ENCODE assay signal across 10 cellular contexts in the genomic region with DNA sequence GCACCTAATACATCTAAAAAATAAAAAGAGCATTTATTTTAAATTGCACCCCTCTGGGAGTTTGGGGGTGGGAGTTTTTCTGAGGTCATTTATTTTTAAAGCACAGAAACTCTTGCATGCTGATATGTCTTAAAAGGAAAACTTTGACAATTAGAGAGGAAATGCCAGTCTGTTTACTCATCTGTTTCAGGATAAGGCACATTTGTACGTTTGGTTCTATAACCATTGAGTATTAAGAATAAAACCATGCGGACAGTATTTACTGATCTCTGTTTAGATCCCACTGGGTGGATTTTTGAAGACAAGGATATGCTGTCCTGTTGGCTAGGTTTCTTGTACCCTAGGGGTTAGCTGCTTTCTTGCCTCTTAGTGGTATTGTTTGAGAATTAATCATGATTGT.
DNase-seq lines count a peak whose midpoint lies in the region; ATAC-seq and TF ChIP-seq lines count a peak whose summit lies in the region.
"Had no signal": no experiment of that assay in that cellular context is flagged by ENCODE, and none has a peak within 500 bp of the region (broad histone marks: within the 10 kb centered on the region; RNA-seq: fewer than 3 reads in every experiment).

No MANE protein-coding gene starts in this region.

- H3K4me1 ChIP-seq in DOHH2 (ENCODE audit: control insufficient read depth, low read length) (peaks cover 41% of the 10 kb centered on the region), fibroblast of lung (ENCODE audit: control insufficient read depth, extremely low read depth, insufficient read depth, low read length) (peaks cover 40% of the 10 kb centered on the region), mucosa of descending colon (ENCODE audit: low read depth) (peaks cover 46% of the 10 kb centered on the region)

- ATAC-seq in mucosa of descending colon (no peak), GM19395 (IDR thresholded peaks at IDR 0.05; ENCODE audit: unreplicated experiment) (no peak), HG02884 (IDR thresholded peaks at IDR 0.05; ENCODE audit: unreplicated experiment) (no peak)

- no peak overlapping the region for H3K9ac ChIP-seq in SK-N-MC (ENCODE audit: insufficient read length)
- H3K9ac ChIP-seq in fibroblast of lung (ENCODE audit: insufficient read depth, low read length), result no peak overlapping the region

- H3K9me3 ChIP-seq in DOHH2 (ENCODE audit: control insufficient read depth, insufficient read depth, low read length), result peaks cover 2% of the 10 kb centered on the region; the same call in 1 of the 2 replicates
- no peaks in the 10 kb centered on the region for H3K9me3 ChIP-seq in SK-N-MC (ENCODE audit: low read depth, low read length)
- H3K9me3 ChIP-seq in fibroblast of lung (ENCODE audit: control insufficient read depth, insufficient read depth, low read depth, low read length), result no peaks in the 10 kb centered on the region
- H3K9me3 ChIP-seq in mucosa of descending colon, result peaks cover 4% of the 10 kb centered on the region

- H3K27ac ChIP-seq in DOHH2 (ENCODE audit: low read depth, low read length) (peak overlapping the region; percentile 27; the same call in 1 of the 2 replicates), SK-N-MC (peak overlapping the region; percentile 38), fibroblast of lung (ENCODE audit: insufficient read depth, low read length) (peak overlapping the region; percentile 64)

- H4K20me1 ChIP-seq in DOHH2 (ENCODE audit: control insufficient read depth, insufficient read depth, low read depth, low read length) (no peaks in the 10 kb centered on the region), fibroblast of lung (ENCODE audit: control insufficient read depth, extremely low read depth, insufficient read depth, low read length) (no peaks in the 10 kb centered on the region)

- TF ChIP-seq CTCF in DOHH2 (IDR thresholded peaks at IDR 0.05; ENCODE audit: low read depth, low read length, poor library complexity, severe bottlenecking) (no peak), fibroblast of lung (conservative IDR thresholded peaks at IDR 0.05 in 1 of 2, IDR thresholded peaks at IDR 0.05 in 1 of 2; ENCODE audit: low read depth in 1 of 2, low read length in 2 of 2) (no peak), mucosa of descending colon (IDR thresholded peaks at IDR 0.05) (no peak)

- H3K4me3 ChIP-seq in DOHH2 (ENCODE audit: low read length) (peak overlapping the region; percentile 31), SK-N-MC (peak overlapping the region; percentile 16; the same call in 1 of the 2 replicates), fibroblast of lung (replicated peaks in 1 of 4; ENCODE audit: control extremely low read depth in 1 of 4, insufficient read depth in 1 of 4, low read depth in 3 of 4, low read length in 4 of 4) (peak overlapping the region in 1 of 4 experiments; percentile 4), mucosa of descending colon (no peak overlapping the region)

- no peaks in the 10 kb centered on the region for H3K79me2 ChIP-seq in DOHH2 (ENCODE audit: control insufficient read depth, low read length)
- H3K79me2 ChIP-seq in fibroblast of lung (ENCODE audit: control insufficient read depth, insufficient read depth, low read length), result peaks cover 12% of the 10 kb centered on the region

- no peaks in the 10 kb centered on the region for H3F3A ChIP-seq in DOHH2 (ENCODE audit: control insufficient read depth, insufficient read depth)

- H3K27me3 ChIP-seq in DOHH2 (ENCODE audit: control insufficient read depth, low read length) (no peaks in the 10 kb centered on the region), fibroblast of lung (ENCODE audit: control insufficient read depth, insufficient read depth, low read length) (no peaks in the 10 kb centered on the region)

- H3K36me3 ChIP-seq in DOHH2 (ENCODE audit: control insufficient read depth, low read length) (no peaks in the 10 kb centered on the region), SK-N-MC (ENCODE audit: insufficient read depth, low read length) (no peaks in the 10 kb centered on the region), fibroblast of lung (ENCODE audit: control insufficient read depth, insufficient read depth, low read length) (peaks cover 3% of the 10 kb centered on the region), mucosa of descending colon (ENCODE audit: low read depth) (no peaks in the 10 kb centered on the region)

- DNase-seq in SK-N-MC (ENCODE audit: low read depth, low spot score) (no peak), fibroblast of lung (ENCODE audit: low read depth in 2 of 2) (peak; percentile 75 to 90), renal cortical epithelial cell (ENCODE audit: low read depth) (peak; percentile 78), mucosa of descending colon (no peak), iPS-NIHi11 (ENCODE audit: low spot score) (no peak)
- DNase-seq: activated CD4-positive, alpha-beta T cell treated with anti-CD3 and anti-CD28 coated beads for 1 hour; NCI-H2029 had no signal

- no peaks in the 10 kb centered on the region for H3K9me2 ChIP-seq in DOHH2 (replicated peaks; ENCODE audit: control insufficient read depth, low read length)

- intact Hi-C loops in mucosa of descending colon (cut with DNase I, micrococcal nuclease), result no loop called here

- H2AFZ ChIP-seq in fibroblast of lung (ENCODE audit: low read length), result no peak overlapping the region

- H3K4me2 ChIP-seq in DOHH2 (ENCODE audit: low read length) (peak overlapping the region; percentile 54), fibroblast of lung (ENCODE audit: extremely low read depth, insufficient read depth, low read length) (peak overlapping the region; percentile 85)

Comparison
In these comparisons a context has a peak if more than half of its experiments do, and no peak if none do; other contexts are left out.
1. DNase-seq: peak in fibroblast of lung (2 of 2) and renal cortical epithelial cell (single experiment); none in SK-N-MC (single experiment), mucosa of descending colon (0 of 3) and iPS-NIHi11 (single experiment).
2. Peak in every context shown above with its lines, with median percentiles within 50 percentile points of each other: H3K27ac ChIP-seq.